10 cellular contexts compared by ENCODE assay signal in the genomic region with DNA sequence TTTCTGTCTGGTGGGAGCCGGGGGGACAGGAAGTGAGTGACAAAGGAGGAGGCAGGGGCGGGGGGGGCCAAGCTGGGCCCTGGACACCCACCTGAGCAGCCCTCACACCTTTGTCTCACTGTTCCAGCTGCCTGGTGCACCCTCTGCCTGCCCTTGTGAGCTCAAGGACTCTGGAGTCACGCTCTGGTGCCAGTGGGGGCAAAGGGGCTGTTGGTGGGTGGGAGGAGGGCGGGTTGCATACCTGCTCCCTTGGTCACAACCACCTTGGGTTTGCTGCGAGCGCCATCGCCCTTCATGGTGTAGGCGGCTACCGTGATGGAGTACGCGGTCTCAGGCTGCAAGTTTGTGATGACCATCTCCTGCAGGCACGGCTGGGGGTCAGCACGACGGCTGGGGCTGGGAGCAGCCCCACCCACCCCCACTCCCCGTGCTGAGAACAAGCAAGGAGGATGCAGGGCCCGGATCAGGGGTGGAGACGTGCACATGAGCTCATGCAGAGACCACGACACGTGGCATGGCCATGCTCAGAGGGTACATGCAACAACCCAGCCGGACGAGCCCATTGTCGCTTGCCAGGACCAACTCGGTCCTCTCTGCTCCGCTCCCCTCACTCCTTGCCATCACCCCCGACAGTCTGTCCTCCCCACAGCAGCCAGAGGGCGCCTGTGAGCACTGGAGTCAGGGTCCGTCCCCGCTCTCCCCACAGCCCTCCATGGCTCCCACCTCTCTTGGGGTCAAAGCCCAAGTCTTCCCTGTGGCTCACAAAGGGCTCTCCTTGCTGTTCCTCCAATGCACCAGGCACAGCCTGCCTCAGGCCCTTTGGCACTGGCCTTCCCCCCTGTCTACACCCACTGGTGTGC.
DNase-seq lines count a peak whose midpoint lies in the region; ATAC-seq and TF ChIP-seq lines count a peak whose summit lies in the region.
"Had no signal": no experiment of that assay in that cellular context is flagged by ENCODE, and none has a peak within 500 bp of the region (broad histone marks: within the 10 kb centered on the region; RNA-seq: fewer than 3 reads in every experiment).

No MANE protein-coding gene starts in this region.

- H3K4me3 ChIP-seq in AG10803 (ENCODE audit: low read length) (no peak overlapping the region), H7 (ENCODE audit: insufficient read depth, low read depth, low read length) (no peak overlapping the region), adrenal gland (no peak overlapping the region), suprapubic skin (no peak overlapping the region)
- H3K4me3 ChIP-seq: SK-N-MC had no signal

- intact Hi-C loops in adrenal gland (cut with DNase I): no loop called here

- 77 to 87% (median 85%) methylated on average over 11 to 28 of the region's 28 CpGs for WGBS in adrenal gland, 4 donors
- 88% methylated on average over 15 of the region's 28 CpGs for WGBS in suprapubic skin

- H3K4me1 ChIP-seq in adrenal gland (replicated peaks in 1 of 2) (no peaks in the 10 kb centered on the region), suprapubic skin (peaks cover 7% of the 10 kb centered on the region)

- ATAC-seq in GM18867 (IDR thresholded peaks at IDR 0.05; ENCODE audit: unreplicated experiment): no peak

- H3K27ac ChIP-seq in adrenal gland (no peak overlapping the region), suprapubic skin (no peak overlapping the region)
- H3K27ac ChIP-seq: SK-N-MC had no signal

- H3K9me3 ChIP-seq in adrenal gland (replicated peaks in 1 of 3) (no peaks in the 10 kb centered on the region), suprapubic skin (no peaks in the 10 kb centered on the region)

- H3K27me3 ChIP-seq in H7 (ENCODE audit: control insufficient read depth, insufficient read depth, low read length): no peaks in the 10 kb centered on the region
- no peaks in the 10 kb centered on the region for H3K27me3 ChIP-seq in adrenal gland
- no peaks in the 10 kb centered on the region for H3K27me3 ChIP-seq in suprapubic skin

- peaks cover 20% of the 10 kb centered on the region for H3K36me3 ChIP-seq in H7 (replicated peaks; ENCODE audit: control insufficient read depth, insufficient read depth, low read length)
- H3K36me3 ChIP-seq in adrenal gland (replicated peaks in 1 of 2): peaks cover 0 to 21% of the 10 kb centered on the region in 2 donors
- H3K36me3 ChIP-seq in suprapubic skin: peaks cover 43% of the 10 kb centered on the region

- no peak for TF ChIP-seq POLR2A in adrenal gland (IDR thresholded peaks at IDR 0.05)
- no peak for TF ChIP-seq POLR2A in suprapubic skin (IDR thresholded peaks at IDR 0.05)

- DNase-seq in AG10803 (ENCODE audit: low read depth) (no peak), H7 (peak; percentile 88), adrenal gland (no peak), left kidney (ENCODE audit: low read depth, low spot score) (peak; percentile 42), NCI-H1694 (lab: John Stamatoyannopoulos, UW) (no peak), suprapubic skin (ENCODE audit: low spot score in 2 of 2) (no peak), AML-193 (lab: John Stamatoyannopoulos, UW) (no peak)
- DNase-seq: mesenchymal stem cell had no signal

- TF ChIP-seq EP300 in suprapubic skin (IDR thresholded peaks at IDR 0.05): no peak

- TF ChIP-seq CTCF in AG10803 (conservative IDR thresholded peaks at IDR 0.05; ENCODE audit: low read length): peak; percentile 45
- TF ChIP-seq CTCF in adrenal gland (IDR thresholded peaks at IDR 0.05): peak in 4 of 6 experiments; percentile 35 to 49 (median 42)
- TF ChIP-seq CTCF in suprapubic skin (IDR thresholded peaks at IDR 0.05): peak in 1 of 2 donors; percentile 21

Comparison
In these comparisons a context has a peak if more than half of its experiments do, and no peak if none do; other contexts are left out.
1. DNase-seq: peak in H7 (single experiment) and left kidney (single experiment); none in AG10803 (single experiment), adrenal gland (0 of 7), NCI-H1694 (single experiment), suprapubic skin (0 of 2) and AML-193 (0 of 2).